8 cellular contexts compared by ENCODE assay signal in the genomic region with DNA sequence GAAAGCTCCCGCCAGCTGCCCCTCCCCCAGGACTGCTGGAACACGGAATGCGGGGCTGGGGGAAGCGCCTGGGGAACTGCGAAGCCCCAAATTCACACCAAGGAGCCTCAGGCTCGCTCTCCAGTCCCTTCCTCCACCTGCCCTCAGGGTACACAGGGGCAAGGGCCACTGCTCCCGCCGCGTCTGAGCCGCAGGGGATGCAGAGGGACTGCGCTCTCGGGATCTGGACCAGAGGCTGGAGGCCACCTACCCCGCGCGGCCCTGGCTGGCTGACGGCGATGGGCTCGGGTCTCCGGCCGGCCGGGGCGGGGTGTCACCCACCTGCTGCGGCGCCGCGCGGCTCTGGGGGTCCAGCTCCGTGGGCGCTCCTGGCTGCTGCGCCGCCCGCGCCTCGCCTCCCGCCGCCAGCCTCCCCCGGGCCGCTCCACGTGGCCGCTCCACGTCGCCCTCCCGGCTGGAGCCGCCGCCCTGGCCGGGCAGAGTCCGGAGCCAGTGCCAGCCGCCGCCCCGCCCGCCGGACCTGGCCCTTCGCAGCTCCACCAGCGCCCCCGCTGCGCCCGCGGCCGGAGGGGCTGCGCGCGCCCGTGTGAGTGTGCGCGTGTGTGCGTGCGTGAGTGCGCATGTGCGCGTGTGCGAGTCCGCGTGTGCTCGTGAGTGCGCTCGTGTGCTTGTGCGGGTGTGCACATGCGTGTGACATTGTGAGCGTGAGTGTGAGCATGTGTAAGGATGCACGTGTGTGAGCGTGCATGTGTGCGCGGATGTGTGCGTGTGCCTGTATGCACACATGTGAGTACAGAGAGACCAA. TPM values are rescaled to one million over a fixed set of nuclear protein-coding genes. Genes with fewer than 3 reads are reported as not detected.
DNase-seq lines count a peak whose midpoint lies in the region; ATAC-seq, FAIRE-seq and TF ChIP-seq lines count a peak whose summit lies in the region.

CGREF1 (minus strand) TSS at position 604 of the 805 bp plus-strand sequence. CDS start 14,762 bp downstream, outside the sequence.

- no peak for FAIRE-seq in GM12878 (lab: Jason Lieb, UNC)

- peak; percentile 40 for DNase-seq in COLO668 (lab: John Stamatoyannopoulos, UW; ENCODE audit: unreplicated experiment)
- no peak for DNase-seq in LNCaP clone FGC (ENCODE audit: low read depth)
- DNase-seq in GM12878 (ENCODE audit: low read depth, low spot score) = no peak
- peak; percentile 55 for DNase-seq in left kidney (ENCODE audit: low read depth, low spot score)
- peak; percentile 29 for DNase-seq in stimulated activated naive CD8-positive, alpha-beta T cell treated with anti-CD3 and anti-CD28 coated beads, Interleukin-15, Interleukin-2, amounts not matched to agents 100 U/mL and 50 U/mL, for 24 hours
- DNase-seq in GOT3 (lab: John Stamatoyannopoulos, UW) = no peak

- no peaks in the 10 kb centered on the region for H3K9me3 ChIP-seq in GM12878 (replicated peaks; ENCODE audit: control insufficient read depth, insufficient read depth, low read length)

- intact Hi-C loops in GM12878 (cut with micrococcal nuclease; ENCODE audit: unreplicated experiment) = no loop called here

- 12% methylated on average over 79 of the region's 84 CpGs for WGBS in GM12878 (ENCODE audit: insufficient coverage, insufficient replicate concordance, low lambda C conversion rate, missing lambda C conversion rate)

- H2AFZ ChIP-seq in GM12878 (ENCODE audit: control insufficient read depth, low read depth, low read length) = peak within 1 kb of the TSS; percentile 16

- TF ChIP-seq POLR2A in GM12878 (IDR thresholded peaks at IDR 0.05; ENCODE audit: low read depth, low read length) = no peak

- H3K4me2 ChIP-seq in GM12878 (ENCODE audit: control insufficient read depth, insufficient read depth) = peak within 1 kb of the TSS; percentile 48; the same call in 1 of the 2 replicates

- no peaks in the 10 kb centered on the region for H3K36me3 ChIP-seq in GM12878 (ENCODE audit: control insufficient read depth in 2 of 2, insufficient read depth in 2 of 2, low read length in 1 of 2)

- RAD21 ChIA-PET in GM12878 (lab: Charles Lee; ENCODE audit: unreplicated experiment) = no interaction called here

- no peak for TF ChIP-seq EP300 in GM12878 (IDR thresholded peaks at IDR 0.05; ENCODE audit: borderline replicate concordance in 1 of 2, control insufficient read depth in 1 of 2, low read depth in 2 of 2, low read length in 2 of 2)

- TF ChIP-seq CTCF in LNCaP clone FGC (IDR thresholded peaks at IDR 0.05; ENCODE audit: control insufficient read depth, extremely low read depth, insufficient read depth) = no peak
- no peak for TF ChIP-seq CTCF in GM12878 (IDR thresholded peaks at IDR 0.05 in 2 of 3, conservative IDR thresholded peaks at IDR 0.05 in 1 of 3; ENCODE audit: control insufficient read depth in 2 of 3, extremely low read depth in 1 of 3, insufficient read depth in 1 of 3, low read depth in 3 of 3, low read length in 3 of 3)

- SMC1A ChIA-PET in GM12878 (lab: Charles Lee; ENCODE audit: uncharacterized antibody, unreplicated experiment) = no interaction called here

- peaks cover 6 to 7% of the 10 kb centered on the region in 2 experiments for H3K27me3 ChIP-seq in GM12878 (replicated peaks in 1 of 2; ENCODE audit: control insufficient read depth in 2 of 2, insufficient read depth in 2 of 2, low read length in 1 of 2)

- no peak for TF ChIP-seq RAD21 in GM12878 (IDR thresholded peaks at IDR 0.05; ENCODE audit: insufficient read depth, low read depth, low read length)

- H3K79me2 ChIP-seq in GM12878 (ENCODE audit: control insufficient read depth, insufficient read depth, low read length) = no peaks in the 10 kb centered on the region

- in situ Hi-C loops in GM12878 (cut with MboI) = no loop called here

- H3K27ac ChIP-seq in GM12878 (ENCODE audit: control insufficient read depth, insufficient read depth) = no peak within 1 kb of the TSS

- CTCF ChIA-PET in GM12878 (lab: Yijun Ruan, JAX) = no interaction called here

- no peak within 1 kb of the TSS for H3K9ac ChIP-seq in GM12878 (ENCODE audit: control insufficient read depth, insufficient read depth, low read length)

- ATAC-seq in GM12878 = no peak
- ATAC-seq in stimulated activated naive CD8-positive, alpha-beta T cell treated with anti-CD3 and anti-CD28 coated beads, Interleukin-15, Interleukin-2, amounts not matched to agents 100 U/mL and 50 U/mL, for 24 hours = peak; percentile 7
- ATAC-seq in HG03520 (IDR thresholded peaks at IDR 0.05; ENCODE audit: unreplicated experiment) = no peak
- no peak for ATAC-seq in HG03045 (IDR thresholded peaks at IDR 0.05; ENCODE audit: unreplicated experiment)

- H3K4me1 ChIP-seq in GM12878 (ENCODE audit: control insufficient read depth, insufficient read depth, low read length) = peaks cover 1% of the 10 kb centered on the region; the same call in 1 of the 2 replicates

- H3K4me3 ChIP-seq in LNCaP clone FGC (ENCODE audit: low read depth, low read length) = peak within 1 kb of the TSS; percentile 69
- H3K4me3 ChIP-seq in GM12878 = no peak within 1 kb of the TSS

- POLR2A ChIA-PET in GM12878 (lab: Charles Lee) = no interaction called here

- BruUV-seq in GM12878 (replicated peaks; lab: Mats Ljungman, UMichigan) = no TSS peak

- no peaks in the 10 kb centered on the region for H4K20me1 ChIP-seq in GM12878 (ENCODE audit: control insufficient read depth, insufficient read depth)

TF ChIP-seq in GM12878, 131 proteins besides CTCF, POLR2A, EP300 and RAD21:
- TF ChIP-seq SUZ12 (IDR thresholded peaks at IDR 0.05; ENCODE audit: unreplicated experiment) (peak; percentile 56), ZSCAN29 (IDR thresholded peaks at IDR 0.05) (no peak), TCF3 (IDR thresholded peaks at IDR 0.05; ENCODE audit: borderline replicate concordance, insufficient read depth, low read depth, low read length) (peak; percentile 78), BMI1 (IDR thresholded peaks at IDR 0.05; ENCODE audit: borderline replicate concordance) (no peak), SPI1 (IDR thresholded peaks at IDR 0.05; ENCODE audit: borderline replicate concordance, insufficient read depth, low read depth, low read length) (no peak), TARDBP (IDR thresholded peaks at IDR 0.05; ENCODE audit: borderline replicate concordance) (no peak)
- TF ChIP-seq, protein P1, sequence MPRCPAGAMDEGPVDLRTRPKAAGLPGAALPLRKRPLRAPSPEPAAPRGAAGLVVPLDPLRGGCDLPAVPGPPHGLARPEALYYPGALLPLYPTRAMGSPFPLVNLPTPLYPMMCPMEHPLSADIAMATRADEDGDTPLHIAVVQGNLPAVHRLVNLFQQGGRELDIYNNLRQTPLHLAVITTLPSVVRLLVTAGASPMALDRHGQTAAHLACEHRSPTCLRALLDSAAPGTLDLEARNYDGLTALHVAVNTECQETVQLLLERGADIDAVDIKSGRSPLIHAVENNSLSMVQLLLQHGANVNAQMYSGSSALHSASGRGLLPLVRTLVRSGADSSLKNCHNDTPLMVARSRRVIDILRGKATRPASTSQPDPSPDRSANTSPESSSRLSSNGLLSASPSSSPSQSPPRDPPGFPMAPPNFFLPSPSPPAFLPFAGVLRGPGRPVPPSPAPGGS (IDR thresholded peaks at IDR 0.05; ENCODE audit: borderline replicate concordance, insufficient read depth, low read depth, low read length, poor library complexity, severe bottlenecking) = peak; percentile 97

RNA-seq across cellular contexts. Expression of gene CGREF1, which starts in this region (rescaled TPM):
- 0.34 TPM in 1 of 2 replicates, not detected in the other for total RNA-seq in GM12878 (2013; cell fraction: nucleolus; rRNA removed)
- total RNA-seq in GM12878 (2014; rRNA removed) = not detected in 2 replicates
- not detected in 2 replicates for total RNA-seq in GM12878 (2014; rRNA removed; fragmentation: Illumina TruSeq; extraction: Trizol)
- 0.11 TPM in 1 of 2 replicates, not detected in the other for total RNA-seq in GM12878 (2021)
- not detected for polyA plus RNA-seq in GM12878 (2011; ENCODE audit: low read depth)
- 0.04 TPM in 1 of 2 replicates, not detected in the other for polyA plus RNA-seq in GM12878 (2011; rRNA removed)
- 0.05 TPM in 1 of 2 replicates, not detected in the other for polyA plus RNA-seq in GM12878 (2011; cell fraction: cytosol; rRNA removed)
- polyA plus RNA-seq in GM12878 (2011; cell fraction: nucleus; rRNA removed) = not detected in 2 replicates
- 0.20 and 0.24 TPM in 2 replicates for polyA plus RNA-seq in GM12878 (2012)
- 0.06 TPM in 1 of 2 replicates, not detected in the other for polyA plus RNA-seq in GM12878 (2014; fragmentation: Illumina TruSeq; extraction: Trizol)
- polyA plus RNA-seq in GM12878 (2014; fragmentation: Nextera tagmentation; extraction: Ambion mirVana) = not detected
- polyA plus RNA-seq in GM12878 (2014; rRNA removed) = not detected in 2 replicates
- under 1 TPM in 1 of 2 experiments, not detected in 1; 0.21 TPM for polyA plus RNA-seq in GM12878 (2016; fragmentation: Nextera tagmentation; extraction: Ambion mirVana)
- polyA minus RNA-seq in GM12878 (2011; rRNA and poly(A)+ RNA removed) = not detected in 2 replicates
- not detected in 2 replicates for polyA minus RNA-seq in GM12878 (2011; cell fraction: cytosol; rRNA and poly(A)+ RNA removed)
- not detected in 2 replicates for polyA minus RNA-seq in GM12878 (2011; cell fraction: nucleus; rRNA and poly(A)+ RNA removed)

Comparison
In these comparisons a context has a peak if more than half of its experiments do, and no peak if none do; other contexts are left out.
1. DNase-seq: peak in COLO668 (single experiment), left kidney (single experiment) and stimulated activated naive CD8-positive, alpha-beta T cell treated with anti-CD3 and anti-CD28 coated beads, Interleukin-15, Interleukin-2, amounts not matched to agents 100 U/mL and 50 U/mL, for 24 hours (single experiment); none in LNCaP clone FGC (single experiment), GM12878 (single experiment) and GOT3 (single experiment).